ENCODE assay signal across 11 cellular contexts in genomic region chr5:38540348-38540747, GRCh38. TPM values are rescaled to one million over a fixed set of nuclear protein-coding genes. Genes with fewer than 3 reads are reported as not detected.
DNase-seq lines count a peak whose midpoint lies in the region; ATAC-seq and TF ChIP-seq lines count a peak whose summit lies in the region.
"Had no signal": no experiment of that assay in that cellular context is flagged by ENCODE, and none has a peak within 500 bp of the region (broad histone marks: within the 10 kb centered on the region; RNA-seq: fewer than 3 reads in every experiment).

No MANE protein-coding gene starts in this region.

- intact Hi-C loops in head of caudate nucleus (cut with DNase I), result no loop called here

- no peak for TF ChIP-seq CTCF in GM10266 (IDR thresholded peaks at IDR 0.05; ENCODE audit: control insufficient read depth, insufficient read depth, low read depth, missing control alignments)

- ATAC-seq in HG03159 (IDR thresholded peaks at IDR 0.05; ENCODE audit: unreplicated experiment), result no peak
- ATAC-seq: activated CD4-positive, alpha-beta T cell treated with anti-CD3 and anti-CD28 coated beads for 36 hours had no signal

- DNase-seq in NCI-H1092 (lab: John Stamatoyannopoulos, UW), result peak; percentile 85
- peak; percentile 97 for DNase-seq in NCI-H345 treated with DMSO at 0.1 percent for 48 hours (lab: John Stamatoyannopoulos, UW; ENCODE audit: unreplicated experiment)
- DNase-seq in head of caudate nucleus, result peak in 40 of 42 donors; percentile 33 to 84 (median 63)
- DNase-seq in pons (ENCODE audit: low spot score), result peak; percentile 82
- no peak for DNase-seq in HT-29 (ENCODE audit: low spot score)
- DNase-seq in glomerular visceral epithelial cell (ENCODE audit: extremely low spot score), result no peak
- no peak for DNase-seq in GM10266 (ENCODE audit: extremely low spot score)
- DNase-seq: activated CD4-positive, alpha-beta T cell treated with anti-CD3 and anti-CD28 coated beads for 36 hours; activated gamma-delta T cell; NCI-H446 treated with DMSO at 0.1 percent for 48 hours had no signal

RNA-seq across cellular contexts. Expression of gene LIFR, which starts 16.1 kb away (rescaled TPM):
- not detected in 2 replicates for total RNA-seq in HT-29 (2014; rRNA removed; shearing (Covaris generic))

Comparison
In these comparisons a context has a peak if more than half of its experiments do, and no peak if none do; other contexts are left out.
1. DNase-seq: peak in NCI-H1092 (single experiment), NCI-H345 treated with DMSO at 0.1 percent for 48 hours (single experiment), head of caudate nucleus (40 of 42) and pons (single experiment); none in HT-29 (single experiment), glomerular visceral epithelial cell (single experiment) and GM10266 (single experiment).